Comparison of ENCODE assay signal across 22 cellular contexts in genomic region chr5:177293819-177294581, GRCh38.
"Had no signal": no experiment of that assay in that cellular context is flagged by ENCODE, and none has a peak within 500 bp of the region (broad histone marks: within the 10 kb centered on the region; RNA-seq: fewer than 3 reads in every experiment).

No MANE protein-coding gene starts in this region.

- H3K27ac ChIP-seq: coronary artery, sigmoid colon, upper lobe of right lung had no signal

- H3K27ac Mint-ChIP-seq: nephron, progenitor cell of endocrine pancreas had no signal

- H3K27me3 ChIP-seq: heart right ventricle, sigmoid colon, upper lobe of right lung had no signal

- H3K9me3 ChIP-seq: heart right ventricle, sigmoid colon, upper lobe of right lung had no signal

- DNase-seq: activated CD4-positive, alpha-beta T cell treated with anti-CD3 and anti-CD28 coated beads, Interleukin-2, amount 50 U/mL, for 1 hour; activated CD8-positive, alpha-beta memory T cell treated with anti-CD3 and anti-CD28 coated beads for 24 hours; activated CD8-positive, alpha-beta memory T cell treated with anti-CD3 and anti-CD28 coated beads, Interleukin-2, amount 50 U/mL, for 4 hours; activated effector memory CD4-positive, alpha-beta T cell treated with anti-CD3 and anti-CD28 coated beads, Interleukin-2, amount 50 U/mL, for 16 hours; activated naive CD4-positive, alpha-beta T cell treated with anti-CD3 and anti-CD28 coated beads, Interleukin-2, amount 10 ng/mL, durations not matched to agents 7 days and 5 days; activated T-cell treated with anti-CD3 and anti-CD28 coated beads, Interleukin-2, amount 50 U/mL, for 4 hours; amygdala; cerebellar nuclear complex; heart right ventricle; islet precursor cell; left cardiac atrium; midbrain; occipital lobe; retina; sigmoid colon; stimulated activated CD4-positive, alpha-beta T cell treated with anti-CD3 and anti-CD28 coated beads, Interleukin-15, amount 100 ng/mL, for 24 hours; stimulated activated naive CD4-positive, alpha-beta T cell; upper lobe of right lung had no signal

- H3K9me3 Mint-ChIP-seq: activated naive CD4-positive, alpha-beta T cell treated with anti-CD3 and anti-CD28 coated beads, Interleukin-2, amount 10 ng/mL, durations not matched to agents 7 days and 5 days; activated T-cell treated with anti-CD3 and anti-CD28 coated beads, Interleukin-2, amount 50 U/mL, for 4 hours; nephron had no signal

- H3K4me3 Mint-ChIP-seq: activated naive CD4-positive, alpha-beta T cell treated with anti-CD3 and anti-CD28 coated beads, Interleukin-2, amount 10 ng/mL, durations not matched to agents 7 days and 5 days; activated T-cell treated with anti-CD3 and anti-CD28 coated beads, Interleukin-2, amount 50 U/mL, for 4 hours; nephron had no signal

- ATAC-seq: activated T-cell treated with anti-CD3 and anti-CD28 coated beads, Interleukin-2, amount 50 U/mL, for 4 hours; upper lobe of right lung had no signal

- H3K4me3 ChIP-seq: coronary artery, heart right ventricle, sigmoid colon, smooth muscle cell, upper lobe of right lung had no signal

- H3K27me3 Mint-ChIP-seq: activated naive CD4-positive, alpha-beta T cell treated with anti-CD3 and anti-CD28 coated beads, Interleukin-2, amount 10 ng/mL, durations not matched to agents 7 days and 5 days; progenitor cell of endocrine pancreas had no signal

- H3K4me1 ChIP-seq: sigmoid colon had no signal
